Comparison of ENCODE assay signal across 1 cellular context in genomic region chr1:54052934-54053744, GRCh38.
A peak's percentile ranks its signal among the peaks of the same experiment; 100 is the strongest.
TF ChIP-seq lines count a peak whose summit lies in the region.

Gene TCEANC2, plus strand, starts transcription at chr1:54053608. Its CDS starts 815 bp downstream, at chr1:54054423.
Gene TMEM59, minus strand, starts transcription at chr1:54053204. Its CDS starts 16 bp downstream, at chr1:54053188.

TF ChIP-seq in HepG2, 621 proteins besides CTCF, POLR2A, EP300 and RAD21 (continued from another document):
- TF ChIP-seq ZNF280D (CRISPR knock-in tag; IDR thresholded peaks at IDR 0.05): peak; percentile 24; the same call in 1 of the 2 replicates
